Comparison of ENCODE assay signal across 10 cellular contexts in genomic region chr16:12002447-12003006, GRCh38. TPM values are rescaled to one million over a fixed set of nuclear protein-coding genes. Genes with fewer than 3 reads are reported as not detected.
DNase-seq lines count a peak whose midpoint lies in the region; ATAC-seq and TF ChIP-seq lines count a peak whose summit lies in the region.
"Had no signal": no experiment of that assay in that cellular context is flagged by ENCODE, and none has a peak within 500 bp of the region (broad histone marks: within the 10 kb centered on the region; RNA-seq: fewer than 3 reads in every experiment).

No MANE protein-coding gene starts in this region.

- CTCF ChIA-PET in HEK293T (lab: Yijun Ruan, JAX): no interaction called here

- H3K4me3 Mint-ChIP-seq in stimulated activated naive B cell treated with anti-CD40 and anti-IgM and Interleukin-4, amounts not matched to agents 10 μg/mL and 1 μg/mL and 100 μg/mL, for 72 hours: no peak overlapping the region

- DNase-seq in Jurkat, Clone E6-1 (ENCODE audit: low read depth, low spot score): peak; percentile 59
- DNase-seq in NCI-H82 (lab: John Stamatoyannopoulos, UW) (peak; percentile 85), fibroblast of mammary gland (ENCODE audit: low read depth) (peak; percentile 96), T-helper 9 cell (no peak), HEK293T (ENCODE audit: extremely low spot score) (no peak)
- no peak for DNase-seq in stimulated activated naive B cell treated with anti-CD40 and anti-IgM and Interleukin-4, amounts not matched to agents 10 μg/mL and 1 μg/mL and 100 μg/mL, for 72 hours
- DNase-seq: activated effector memory CD4-positive, alpha-beta T cell treated with anti-CD3 and anti-CD28 coated beads, Interleukin-2, amount 50 U/mL, for 16 hours; kidney; psoas muscle had no signal

- POLR2A ChIA-PET in HEK293T (lab: Yijun Ruan, JAX): no interaction called here

- ATAC-seq in stimulated activated naive B cell treated with anti-CD40 and anti-IgM and Interleukin-4, amounts not matched to agents 10 μg/mL and 1 μg/mL and 100 μg/mL, for 72 hours (replicated peaks): peak; percentile 72 to 91
- no peak for ATAC-seq in GM18519 (IDR thresholded peaks at IDR 0.05; ENCODE audit: low FRiP score, unreplicated experiment)
- ATAC-seq: psoas muscle had no signal

- H3K27ac Mint-ChIP-seq in stimulated activated naive B cell treated with anti-CD40 and anti-IgM and Interleukin-4, amounts not matched to agents 10 μg/mL and 1 μg/mL and 100 μg/mL, for 72 hours: peak overlapping the region; percentile 14

- peaks cover 45 to 60% of the 10 kb centered on the region in 2 donors for H3K36me3 Mint-ChIP-seq in stimulated activated naive B cell treated with anti-CD40 and anti-IgM and Interleukin-4, amounts not matched to agents 10 μg/mL and 1 μg/mL and 100 μg/mL, for 72 hours

- H3K27me3 Mint-ChIP-seq in stimulated activated naive B cell treated with anti-CD40 and anti-IgM and Interleukin-4, amounts not matched to agents 10 μg/mL and 1 μg/mL and 100 μg/mL, for 72 hours: no peaks in the 10 kb centered on the region

- no peaks in the 10 kb centered on the region for H3K9me3 Mint-ChIP-seq in stimulated activated naive B cell treated with anti-CD40 and anti-IgM and Interleukin-4, amounts not matched to agents 10 μg/mL and 1 μg/mL and 100 μg/mL, for 72 hours

- TF ChIP-seq CTCF in fibroblast of mammary gland (conservative IDR thresholded peaks at IDR 0.05; ENCODE audit: control insufficient read depth, insufficient read depth, low read depth, low read length): no peak

- H3K4me1 Mint-ChIP-seq in stimulated activated naive B cell treated with anti-CD40 and anti-IgM and Interleukin-4, amounts not matched to agents 10 μg/mL and 1 μg/mL and 100 μg/mL, for 72 hours: peaks cover 26 to 48% of the 10 kb centered on the region in 2 donors

- H3K4me3 ChIP-seq in Jurkat, Clone E6-1 (ENCODE audit: low read length): no peak overlapping the region
- no peak overlapping the region for H3K4me3 ChIP-seq in fibroblast of mammary gland (ENCODE audit: control insufficient read depth, low read depth, low read length)
- H3K4me3 ChIP-seq: psoas muscle had no signal

TF ChIP-seq in HEK293T, 16 proteins besides CTCF, POLR2A, EP300 and RAD21:
- TF ChIP-seq HDGF (IDR thresholded peaks at IDR 0.05; ENCODE audit: borderline replicate concordance) (no peak), L3MBTL2 (conservative IDR thresholded peaks at IDR 0.05) (no peak), CTBP1 (IDR thresholded peaks at IDR 0.05; ENCODE audit: borderline replicate concordance) (no peak), ARNT (IDR thresholded peaks at IDR 0.05) (no peak), NFRKB (IDR thresholded peaks at IDR 0.05) (no peak), ELF4 (IDR thresholded peaks at IDR 0.05) (no peak), SUZ12 (IDR thresholded peaks at IDR 0.05) (no peak), FOXM1 (IDR thresholded peaks at IDR 0.05; ENCODE audit: borderline replicate concordance) (no peak), BHLHE40 (IDR thresholded peaks at IDR 0.05; ENCODE audit: borderline replicate concordance) (no peak)
- TF ChIP-seq, protein P1, sequence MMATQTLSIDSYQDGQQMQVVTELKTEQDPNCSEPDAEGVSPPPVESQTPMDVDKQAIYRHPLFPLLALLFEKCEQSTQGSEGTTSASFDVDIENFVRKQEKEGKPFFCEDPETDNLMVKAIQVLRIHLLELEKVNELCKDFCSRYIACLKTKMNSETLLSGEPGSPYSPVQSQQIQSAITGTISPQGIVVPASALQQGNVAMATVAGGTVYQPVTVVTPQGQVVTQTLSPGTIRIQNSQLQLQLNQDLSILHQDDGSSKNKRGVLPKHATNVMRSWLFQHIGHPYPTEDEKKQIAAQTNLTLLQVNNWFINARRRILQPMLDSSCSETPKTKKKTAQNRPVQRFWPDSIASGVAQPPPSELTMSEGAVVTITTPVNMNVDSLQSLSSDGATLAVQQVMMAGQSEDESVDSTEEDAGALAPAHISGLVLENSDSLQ (IDR thresholded peaks at IDR 0.05): no peak
TF ChIP-seq in HEK293T: peak in this region for 0.

RNA-seq across cellular contexts. Expression of gene SNX29, which starts 26.0 kb away (rescaled TPM):
- polyA plus RNA-seq in Jurkat, Clone E6-1 (2012; ENCODE audit: insufficient read depth, insufficient read length): 5.9 TPM

RNA-seq across cellular contexts. Expression of gene TNFRSF17, which starts 37.5 kb away (rescaled TPM):
- polyA plus RNA-seq in Jurkat, Clone E6-1 (2012; ENCODE audit: insufficient read depth, insufficient read length): not detected

Comparison
In these comparisons a context has a peak if more than half of its experiments do, and no peak if none do; other contexts are left out.
1. DNase-seq: peak in Jurkat, Clone E6-1 (single experiment), NCI-H82 (single experiment) and fibroblast of mammary gland (single experiment); none in stimulated activated naive B cell treated with anti-CD40 and anti-IgM and Interleukin-4, amounts not matched to agents 10 μg/mL and 1 μg/mL and 100 μg/mL, for 72 hours (single experiment), T-helper 9 cell (single experiment) and HEK293T (single experiment).